Comparison of ENCODE assay signal across 19 cellular contexts in the genomic region with DNA sequence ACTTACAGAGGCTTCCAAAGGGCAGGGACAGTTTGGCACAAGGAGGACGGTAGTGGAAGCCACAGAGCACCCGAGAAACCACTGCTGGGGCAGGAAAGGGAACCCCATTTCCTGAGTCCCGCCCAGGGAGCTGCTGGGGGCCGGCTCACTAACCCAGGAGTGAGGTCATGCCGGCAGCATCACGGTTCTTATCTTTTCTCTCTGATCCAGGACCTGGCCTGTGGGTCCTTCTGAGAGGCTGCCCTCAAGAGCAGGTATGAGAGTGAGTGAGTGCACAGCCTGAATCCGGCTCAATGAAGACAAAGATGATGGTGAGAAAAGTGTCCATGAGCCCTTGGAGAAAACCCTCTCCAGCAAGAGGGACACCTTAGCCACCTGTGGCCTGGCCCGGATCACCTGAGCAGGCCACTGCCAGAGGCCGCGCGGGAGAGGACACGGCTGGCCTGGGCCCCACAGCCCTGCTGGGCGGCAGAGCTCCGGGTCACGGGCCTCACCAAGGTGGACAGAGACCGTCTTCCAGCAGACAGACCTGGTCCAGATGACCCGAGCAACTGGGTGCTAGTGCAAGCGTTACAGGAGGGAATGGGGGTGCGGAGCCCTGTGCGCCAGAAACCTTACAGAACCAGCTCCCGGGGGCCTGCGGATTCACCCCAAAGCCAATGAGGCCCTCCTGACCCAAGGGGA.
DNase-seq lines count a peak whose midpoint lies in the region; ATAC-seq, FAIRE-seq and TF ChIP-seq lines count a peak whose summit lies in the region.
"Had no signal": no experiment of that assay in that cellular context is flagged by ENCODE, and none has a peak within 500 bp of the region (broad histone marks: within the 10 kb centered on the region; RNA-seq: fewer than 3 reads in every experiment).

No MANE protein-coding gene starts in this region.

- H3K4me3 ChIP-seq in A549 = no peak overlapping the region
- no peak overlapping the region for H3K4me3 ChIP-seq in HepG2 (replicated peaks in 1 of 3; ENCODE audit: insufficient read depth in 1 of 3, low read depth in 2 of 3, low read length in 3 of 3)
- H3K4me3 ChIP-seq: left lung, mucosa of descending colon, right atrium auricular region, SK-N-MC, tibial artery had no signal

- no peak for TF ChIP-seq EP300 in A549 (IDR thresholded peaks at IDR 0.05)
- TF ChIP-seq EP300 in HepG2 (IDR thresholded peaks at IDR 0.05; ENCODE audit: low read depth in 2 of 2, low read length in 2 of 2) = no peak
- TF ChIP-seq EP300 in HepG2 (CRISPR knock-in tag; IDR thresholded peaks at IDR 0.05; ENCODE audit: borderline replicate concordance) = no peak

- ATAC-seq in A549 (peak; percentile 39 to 40; a peak in 3 of 6 replicates), T-helper 17 cell (no peak), HepG2 (peak; percentile 49)
- ATAC-seq: left lung; mucosa of descending colon; stimulated activated naive B cell treated with anti-CD40 and anti-IgM and Interleukin-4, amounts not matched to agents 10 μg/mL and 1 μg/mL and 100 μg/mL, for 72 hours had no signal

- H3K36me3 Mint-ChIP-seq in CD14-positive monocyte = no peaks in the 10 kb centered on the region
- no peaks in the 10 kb centered on the region for H3K36me3 Mint-ChIP-seq in T-helper 17 cell (ENCODE audit: low read depth)
- H3K36me3 Mint-ChIP-seq in H9 (ENCODE audit: insufficient read depth in 1 of 3, low read depth in 3 of 3) = no peaks in the 10 kb centered on the region
- H3K36me3 Mint-ChIP-seq: stimulated activated naive B cell treated with anti-CD40 and anti-IgM and Interleukin-4, amounts not matched to agents 10 μg/mL and 1 μg/mL and 100 μg/mL, for 72 hours had no signal

- H3K23ac ChIP-seq in H9 (ENCODE audit: insufficient read length, low read depth, low read length) = no peak overlapping the region

- H2BK12ac ChIP-seq in H9 (ENCODE audit: insufficient read length, low read depth, low read length) = no peak overlapping the region

- FAIRE-seq in A549 (lab: Jason Lieb, UNC) = no peak
- no peak for FAIRE-seq in HepG2 (lab: Jason Lieb, UNC)
- FAIRE-seq: astrocyte, H54 had no signal

- H3K4me2 ChIP-seq in A549 (no peak overlapping the region), HepG2 (ENCODE audit: low read depth, low read length) (no peak overlapping the region), H9 (ENCODE audit: insufficient read depth, insufficient read length, low read length) (no peak overlapping the region)

- H3K9me3 Mint-ChIP-seq in CD14-positive monocyte (peaks cover 0 to 4% (median 0%) of the 10 kb centered on the region in 7 donors), H9 (no peaks in the 10 kb centered on the region)
- H3K9me3 Mint-ChIP-seq: stimulated activated naive B cell treated with anti-CD40 and anti-IgM and Interleukin-4, amounts not matched to agents 10 μg/mL and 1 μg/mL and 100 μg/mL, for 72 hours had no signal

- H4K5ac ChIP-seq in H9 (ENCODE audit: insufficient read length, low read depth, low read length) = no peak overlapping the region

- POLR2A ChIA-PET in A549 (lab: Yijun Ruan, JAX) = no interaction called here
- POLR2A ChIA-PET in HepG2 (lab: Yijun Ruan, JAX) = no interaction called here

- H3K27ac Mint-ChIP-seq in CD14-positive monocyte (peak overlapping the region in 4 of 7 donors; percentile 28 to 68 (median 51)), T-helper 17 cell (no peak overlapping the region), H9 (no peak overlapping the region)
- H3K27ac Mint-ChIP-seq: stimulated activated naive B cell treated with anti-CD40 and anti-IgM and Interleukin-4, amounts not matched to agents 10 μg/mL and 1 μg/mL and 100 μg/mL, for 72 hours had no signal

- no peak overlapping the region for H2AFZ ChIP-seq in HepG2 (ENCODE audit: low read length)
- no peak overlapping the region for H2AFZ ChIP-seq in H9 (ENCODE audit: low read length)

- H3K14ac ChIP-seq in H9 (ENCODE audit: insufficient read depth, low read length) = no peak overlapping the region

- no peaks in the 10 kb centered on the region for H3K79me1 ChIP-seq in H9 (ENCODE audit: insufficient read depth, low read depth, low read length, poor library complexity, severe bottlenecking)

- no peak for TF ChIP-seq POLR2A in A549 (IDR thresholded peaks at IDR 0.05; ENCODE audit: low read length)
- no peak for TF ChIP-seq POLR2A in HepG2 (IDR thresholded peaks at IDR 0.05; ENCODE audit: insufficient read depth in 1 of 2, low read depth in 2 of 2, low read length in 2 of 2)

- H3K27me3 ChIP-seq in HepG2 (ENCODE audit: control insufficient read depth in 1 of 2, insufficient read depth in 2 of 2, low read length in 2 of 2) = peaks cover 0 to 7% of the 10 kb centered on the region in 2 experiments; a peak in 2 of 5 replicates
- no peaks in the 10 kb centered on the region for H3K27me3 ChIP-seq in H9 (ENCODE audit: insufficient read depth, low read length)
- H3K27me3 ChIP-seq: left lung, right atrium auricular region, tibial artery had no signal

- no peak overlapping the region for H2BK5ac ChIP-seq in H9 (ENCODE audit: insufficient read length, low read length)

- no peak for TF ChIP-seq CTCF in A549 (IDR thresholded peaks at IDR 0.05)
- TF ChIP-seq CTCF in CD14-positive monocyte (IDR thresholded peaks at IDR 0.05) = no peak
- TF ChIP-seq CTCF in HepG2 (CRISPR knock-in tag; IDR thresholded peaks at IDR 0.05) = no peak
- TF ChIP-seq CTCF in H9 (conservative IDR thresholded peaks at IDR 0.05) = no peak
- TF ChIP-seq CTCF in GM20000 (IDR thresholded peaks at IDR 0.05; ENCODE audit: extremely low read depth, missing control alignments) = no peak

- in situ Hi-C loops in HepG2 (cut with HindIII; ENCODE audit: extremely low pct_ligation_motif_present, low pct_unique_long_range_greater_than_20kb) = no loop called here

- peaks cover 9% of the 10 kb centered on the region for H3K4me1 ChIP-seq in A549
- H3K4me1 ChIP-seq in HepG2 (ENCODE audit: insufficient read depth, low read length) = no peaks in the 10 kb centered on the region; the same call in 1 of the 2 replicates
- H3K4me1 ChIP-seq in H9 (ENCODE audit: insufficient read depth, low read length) = no peaks in the 10 kb centered on the region; the same call in none of the 2 replicates
- H3K4me1 ChIP-seq: left lung, right atrium auricular region had no signal

- TF ChIP-seq RAD21 in A549 (conservative IDR thresholded peaks at IDR 0.05 in 1 of 2, IDR thresholded peaks at IDR 0.05 in 1 of 2) (no peak), HepG2 (CRISPR knock-in tag; IDR thresholded peaks at IDR 0.05) (no peak)

- no peak overlapping the region for H2BK15ac ChIP-seq in H9 (ENCODE audit: low read depth, low read length)

- H3K4me1 Mint-ChIP-seq in CD14-positive monocyte = peaks cover 25% of the 10 kb centered on the region
- H3K4me1 Mint-ChIP-seq in T-helper 17 cell = peaks cover 13% of the 10 kb centered on the region
- H3K4me1 Mint-ChIP-seq in H9 = peaks cover 0 to 9% of the 10 kb centered on the region in 2 experiments; a peak in 3 of 4 replicates

- no peaks in the 10 kb centered on the region for H3K23me2 ChIP-seq in H9 (ENCODE audit: insufficient read length, low read depth, low read length, poor library complexity, severe bottlenecking)

- H2BK20ac ChIP-seq in H9 (ENCODE audit: low read depth, low read length, poor library complexity, severe bottlenecking) = no peak overlapping the region

- H3K36me3 ChIP-seq in HepG2 (replicated peaks in 1 of 2; ENCODE audit: control insufficient read depth in 1 of 2, insufficient read depth in 2 of 2, low read length in 2 of 2) = no peaks in the 10 kb centered on the region
- H3K36me3 ChIP-seq: left lung, right atrium auricular region, tibial artery had no signal

- H3K9ac ChIP-seq in HepG2 (ENCODE audit: insufficient read depth, low read depth, low read length) = no peak overlapping the region
- H3K9ac ChIP-seq in H9 (ENCODE audit: extremely low read depth, insufficient read length, low read length) = no peak overlapping the region

- WGBS in A549 (ENCODE audit: missing lambda C conversion rate) = 80% methylated on average over 21 of the region's 22 CpGs
- 30% methylated on average over 10 of the region's 22 CpGs for WGBS in HepG2 (ENCODE audit: low lambda C conversion rate)
- no CpG with 5 or more reads among the region's 22 CpGs for WGBS in H9 (ENCODE audit: extremely low coverage, insufficient read length, low lambda C conversion rate)

- CTCF ChIA-PET in A549 (lab: Yijun Ruan, JAX) = no interaction called here
- CTCF ChIA-PET in HepG2 (lab: Yijun Ruan, JAX; ENCODE audit: low intra/inter-chr PET ratio, low total read pairs) = no interaction called here

- intact Hi-C loops in CD14-positive monocyte (cut with micrococcal nuclease) = loop anchor here in 1 of 2 donors (10.0 kb wide), 1 partner anchor 93 kb away; the partner anchor contains the start of gene RIPK4
- intact Hi-C loops in HepG2 (cut with micrococcal nuclease; ENCODE audit: unreplicated experiment) = no loop called here

- H3K27ac ChIP-seq in A549 (peak overlapping the region; percentile 40 to 64; a peak in 4 of 6 replicates), HepG2 (ENCODE audit: extremely low read length, insufficient read depth, low read length) (no peak overlapping the region), H9 (ENCODE audit: insufficient read length, low read depth, low read length) (no peak overlapping the region)
- H3K27ac ChIP-seq: left lung, right atrium auricular region, SK-N-MC, tibial artery had no signal

- H3K56ac ChIP-seq in H9 (ENCODE audit: insufficient read length, low read depth, low read length) = no peak overlapping the region

- H3K27me3 Mint-ChIP-seq in CD14-positive monocyte (ENCODE audit: low read depth in 3 of 3) (peaks cover 2 to 6% (median 3%) of the 10 kb centered on the region in 3 donors), T-helper 17 cell (peaks cover 10% of the 10 kb centered on the region), H9 (ENCODE audit: low read depth) (peaks cover 1% of the 10 kb centered on the region; the same call in 1 of the 2 replicates)

- H3T11ph ChIP-seq in H9 (ENCODE audit: low read length) = no peak overlapping the region

- no peak overlapping the region for H3K4ac ChIP-seq in H9 (ENCODE audit: low read depth, low read length)

- H3K79me2 ChIP-seq in HepG2 (ENCODE audit: insufficient read depth, low read length) (no peaks in the 10 kb centered on the region), H9 (ENCODE audit: insufficient read depth, low read length) (no peaks in the 10 kb centered on the region)

- no peak overlapping the region for H4K91ac ChIP-seq in H9 (ENCODE audit: insufficient read length, low read depth, low read length)

- no peak overlapping the region for H4K8ac ChIP-seq in H9 (replicated peaks; ENCODE audit: insufficient read length, low read depth, low read length)

- no peaks in the 10 kb centered on the region for H4K20me1 ChIP-seq in HepG2 (ENCODE audit: insufficient read depth, low read length)
- no peaks in the 10 kb centered on the region for H4K20me1 ChIP-seq in H9 (ENCODE audit: control insufficient read depth, insufficient read depth, insufficient read length)

- no peak overlapping the region for H2AK5ac ChIP-seq in H9 (ENCODE audit: insufficient read length, low read length)

- DNase-seq in A549 (ENCODE audit: low read depth in 1 of 2, low spot score in 1 of 2) = no peak
- DNase-seq in CD14-positive monocyte (ENCODE audit: low spot score) = no peak
- DNase-seq in T-helper 17 cell = no peak
- no peak for DNase-seq in HepG2 (ENCODE audit: low spot score)
- no peak for DNase-seq in H9
- no peak for DNase-seq in dermis blood vessel endothelial cell
- DNase-seq in GM20000 (ENCODE audit: low spot score) = no peak
- DNase-seq: activated gamma-delta T cell; head of caudate nucleus; left lung; MM.1S; mucosa of descending colon; NCI-H1694 treated with DMSO at 0.1 percent for 48 hours; stimulated activated naive B cell treated with anti-CD40 and anti-IgM and Interleukin-4, amounts not matched to agents 10 μg/mL and 1 μg/mL and 100 μg/mL, for 72 hours had no signal

- no peak overlapping the region for H3K18ac ChIP-seq in H9 (ENCODE audit: insufficient read length, low read depth, low read length)

- H2BK120ac ChIP-seq in H9 (ENCODE audit: low read depth, low read length, poor library complexity, severe bottlenecking) = no peak overlapping the region

- H3K4me3 Mint-ChIP-seq in CD14-positive monocyte (peak overlapping the region in 1 of 2 donors; percentile 81), T-helper 17 cell (peak overlapping the region; percentile 49), H9 (no peak overlapping the region)
- H3K4me3 Mint-ChIP-seq: stimulated activated naive B cell treated with anti-CD40 and anti-IgM and Interleukin-4, amounts not matched to agents 10 μg/mL and 1 μg/mL and 100 μg/mL, for 72 hours had no signal

- H3K9me3 ChIP-seq in A549 = no peaks in the 10 kb centered on the region
- no peaks in the 10 kb centered on the region for H3K9me3 ChIP-seq in T-helper 17 cell (ENCODE audit: control insufficient read depth, low read length, poor library complexity, severe bottlenecking)
- no peaks in the 10 kb centered on the region for H3K9me3 ChIP-seq in HepG2 (ENCODE audit: low read length)
- H3K9me3 ChIP-seq in H9 (ENCODE audit: control insufficient read depth, low read depth, low read length) = no peaks in the 10 kb centered on the region
- H3K9me3 ChIP-seq: left lung, mucosa of descending colon, right atrium auricular region, tibial artery had no signal

- no TSS peak for BruUV-seq in HepG2 (replicated peaks; lab: Mats Ljungman, UMichigan)

Comparison
In these comparisons a context has a peak if more than half of its experiments do, and no peak if none do; other contexts are left out.
1. H3K27ac ChIP-seq: peak in A549 (2 of 2); none in HepG2 (single experiment) and H9 (single experiment).
2. H3K27ac Mint-ChIP-seq: peak in CD14-positive monocyte (4 of 7); none in T-helper 17 cell (single experiment) and H9 (0 of 3).